In genomic region chrX:46545111-46546005, GRCh38 we compare ENCODE assay signal across 8 cellular contexts. TPM values are rescaled to one million over a fixed set of nuclear protein-coding genes. Genes with fewer than 3 reads are reported as not detected.
DNase-seq lines count a peak whose midpoint lies in the region; ATAC-seq and TF ChIP-seq lines count a peak whose summit lies in the region.

TSS of gene ZNF674 (minus strand) at chrX:46545421. CDS start at chrX:46542087, 3,334 bp downstream.

- H3K36me3 ChIP-seq in SK-N-MC (ENCODE audit: insufficient read depth, low read length) (peaks cover 18% of the 10 kb centered on the region), ovary (no peaks in the 10 kb centered on the region), thyroid gland (no peaks in the 10 kb centered on the region)

- intact Hi-C loops in Right ventricle myocardium inferior (cut with DNase I): loop anchor here (10.0 kb wide), 1 partner anchor 101 kb away; no protein-coding TSS in a partner anchor
- intact Hi-C loops in ovary (cut with DNase I): no loop called here
- intact Hi-C loops in thyroid gland (cut with DNase I): no loop called here

- H3K9me3 ChIP-seq in SK-N-MC (ENCODE audit: low read depth, low read length): no peaks in the 10 kb centered on the region
- no peaks in the 10 kb centered on the region for H3K9me3 ChIP-seq in ovary
- H3K9me3 ChIP-seq in thyroid gland: no peaks in the 10 kb centered on the region

- H3K4me3 ChIP-seq in SK-N-MC (peak within 1 kb of the TSS; percentile 90), ovary (peak within 1 kb of the TSS; percentile 60), thyroid gland (replicated peaks in 1 of 3) (peak within 1 kb of the TSS; percentile 10 to 78 (median 53))

- TF ChIP-seq CTCF in GM10266 (IDR thresholded peaks at IDR 0.05; ENCODE audit: control insufficient read depth, insufficient read depth, low read depth, missing control alignments): peak; percentile 37
- peak in 2 of 3 donors; percentile 51 to 60 for TF ChIP-seq CTCF in ovary (IDR thresholded peaks at IDR 0.05)
- peak in 4 of 6 experiments; percentile 25 to 49 (median 36) for TF ChIP-seq CTCF in thyroid gland (IDR thresholded peaks at IDR 0.05)

- H3K27ac Mint-ChIP-seq in activated naive CD4-positive, alpha-beta T cell treated with anti-CD3 and anti-CD28 coated beads, Interleukin-2, amount 50 U/mL, for 72 hours: peak within 1 kb of the TSS; percentile 86 to 96

- H3K27ac ChIP-seq in SK-N-MC (no peak within 1 kb of the TSS), ovary (peak within 1 kb of the TSS; percentile 39 to 44), thyroid gland (peak within 1 kb of the TSS; percentile 62 to 81 (median 74))

- ATAC-seq in HG02571 (IDR thresholded peaks at IDR 0.05; ENCODE audit: unreplicated experiment) (peak; percentile 88), Right ventricle myocardium inferior (peak; percentile 97)
- ATAC-seq in activated naive CD4-positive, alpha-beta T cell treated with anti-CD3 and anti-CD28 coated beads, Interleukin-2, amount 50 U/mL, for 72 hours: peak; percentile 89 to 93

- peak; percentile 73 for DNase-seq in GM10266 (ENCODE audit: extremely low spot score)
- DNase-seq in NAMALWA (ENCODE audit: low spot score): peak; percentile 94
- DNase-seq in SK-N-MC (ENCODE audit: low read depth, low spot score): peak; percentile 35
- DNase-seq in activated naive CD4-positive, alpha-beta T cell treated with anti-CD3 and anti-CD28 coated beads, Interleukin-2, amount 50 U/mL, for 72 hours (ENCODE audit: low spot score in 2 of 2): peak; percentile 88 to 91
- DNase-seq in Right ventricle myocardium inferior (ENCODE audit: missing footprints): peak; percentile 95
- peak; percentile 91 to 94 (median 92) for DNase-seq in ovary
- DNase-seq in thyroid gland: peak; percentile 92 to 95

- 28 to 46% (median 44%) methylated on average over 57 of the region's 57 CpGs for WGBS in ovary, 3 donors
- WGBS in thyroid gland, 2 donors: 0 to 1% methylated on average over 21 to 48 of the region's 57 CpGs

- peak within 1 kb of the TSS; percentile 97 for H3K9ac ChIP-seq in SK-N-MC (ENCODE audit: insufficient read length)

- H3K36me3 Mint-ChIP-seq in activated naive CD4-positive, alpha-beta T cell treated with anti-CD3 and anti-CD28 coated beads, Interleukin-2, amount 50 U/mL, for 72 hours: peaks cover 4 to 6% of the 10 kb centered on the region in 2 donors

- H3K27me3 ChIP-seq in ovary (no peaks in the 10 kb centered on the region), thyroid gland (no peaks in the 10 kb centered on the region)

- no peaks in the 10 kb centered on the region for H3K4me1 ChIP-seq in ovary (ENCODE audit: insufficient read depth)
- H3K4me1 ChIP-seq in thyroid gland: no peaks in the 10 kb centered on the region

- TF ChIP-seq POLR2A in ovary (IDR thresholded peaks at IDR 0.05) (peak; percentile 73), thyroid gland (IDR thresholded peaks at IDR 0.05) (peak; percentile 63 to 83)

- no peak for TF ChIP-seq EP300 in ovary (IDR thresholded peaks at IDR 0.05)

- no peaks in the 10 kb centered on the region for H3K9me3 Mint-ChIP-seq in activated naive CD4-positive, alpha-beta T cell treated with anti-CD3 and anti-CD28 coated beads, Interleukin-2, amount 50 U/mL, for 72 hours

RNA-seq across cellular contexts. Expression of gene ZNF674, which starts in this region (rescaled TPM):
- 1 to 10 TPM; 2.3 to 3.1 TPM for total RNA-seq in activated naive CD4-positive, alpha-beta T cell treated with anti-CD3 and anti-CD28 coated beads, Interleukin-2, amount 50 U/mL, for 72 hours
- total RNA-seq in Right ventricle myocardium inferior (2.2 TPM), ovary (10 to 100 TPM in 1 of 7 donors, 1 to 10 TPM in 6; 2.8 to 11.5 (median 3.8) TPM), thyroid gland (1 to 10 TPM; 2.9 to 9.3 (median 6.6) TPM)
- 1 to 10 TPM; 1.6 to 2.8 TPM for polyA plus RNA-seq in ovary

Comparison
In these comparisons a context has a peak if more than half of its experiments do, and no peak if none do; other contexts are left out.
1. DNase-seq: peak in every context shown above with its lines; median percentile 95 in Right ventricle myocardium inferior; 94 in NAMALWA; 94 in thyroid gland; 92 in ovary; 90 in activated naive CD4-positive, alpha-beta T cell treated with anti-CD3 and anti-CD28 coated beads, Interleukin-2, amount 50 U/mL, for 72 hours; 73 in GM10266; 35 in SK-N-MC.